9 cellular contexts compared by ENCODE assay signal in the genomic region with DNA sequence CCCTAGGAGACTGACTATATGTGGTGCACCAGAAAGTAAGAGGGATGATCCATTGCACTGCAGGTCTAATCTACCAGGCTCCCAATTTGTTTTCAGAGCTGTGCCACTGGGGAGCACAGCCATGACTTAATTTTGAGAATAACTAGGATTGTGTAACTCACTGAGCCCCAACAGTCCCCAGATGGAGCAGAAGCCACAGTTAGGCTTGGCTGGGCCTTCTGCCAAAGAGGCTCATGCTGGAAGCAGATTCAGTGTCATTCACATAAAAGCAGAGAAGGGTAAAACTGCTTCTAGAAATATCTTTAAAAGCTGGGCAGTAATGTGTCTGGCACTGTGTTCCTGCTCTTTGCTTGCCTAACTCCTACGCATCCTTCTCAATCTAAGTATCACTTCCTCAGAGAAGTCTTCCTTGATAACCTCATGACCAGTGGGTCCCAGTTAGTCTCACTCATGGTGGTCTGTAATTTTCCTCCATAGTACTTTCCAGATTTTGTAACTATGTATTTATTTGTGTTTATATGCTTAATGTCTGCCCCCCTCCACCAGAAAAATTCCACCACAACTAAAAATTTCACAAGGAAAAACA. TPM values are rescaled to one million over a fixed set of nuclear protein-coding genes. Genes with fewer than 3 reads are reported as not detected.
DNase-seq lines count a peak whose midpoint lies in the region; ATAC-seq and TF ChIP-seq lines count a peak whose summit lies in the region.
"Had no signal": no experiment of that assay in that cellular context is flagged by ENCODE, and none has a peak within 500 bp of the region (broad histone marks: within the 10 kb centered on the region; RNA-seq: fewer than 3 reads in every experiment).

No MANE protein-coding gene starts in this region.

- WGBS in mesodermal cell (ENCODE audit: insufficient coverage in 2 of 2), 2 experiments: 83 to 86% methylated on average over 1 of the region's 1 CpG

- H3K27ac ChIP-seq in ACC112 (ENCODE audit: low read depth, low read length) (peak overlapping the region; percentile 70), HL-60 (replicated peaks) (peak overlapping the region; percentile 47), mesodermal cell (ENCODE audit: low read depth, low read length, severe bottlenecking) (peak overlapping the region; percentile 67)
- H3K27ac ChIP-seq: KMS-11 had no signal

- peaks cover 40% of the 10 kb centered on the region for H3K4me1 ChIP-seq in ACC112 (ENCODE audit: control insufficient read depth, insufficient read depth, low read length, unreplicated experiment)
- H3K4me1 ChIP-seq in mesodermal cell (ENCODE audit: control insufficient read depth, insufficient read depth, low read length, poor library complexity, severe bottlenecking): peaks cover 16% of the 10 kb centered on the region

- H3K4me3 ChIP-seq in ACC112 (ENCODE audit: low read depth, low read length) (no peak overlapping the region), HL-60 (replicated peaks; ENCODE audit: insufficient read depth, low read length) (no peak overlapping the region), mesodermal cell (ENCODE audit: extremely low read depth, insufficient read depth, low read length, poor library complexity, severe bottlenecking) (no peak overlapping the region), MG63 (no peak overlapping the region)

- ATAC-seq in HG03280 (IDR thresholded peaks at IDR 0.05; ENCODE audit: unreplicated experiment) (no peak), GM21529 (IDR thresholded peaks at IDR 0.05; ENCODE audit: unreplicated experiment) (no peak)

- POLR2A ChIA-PET in GM10248 (lab: Yijun Ruan, JAX): no interaction called here

- no peak overlapping the region for H2AFZ ChIP-seq in ACC112 (ENCODE audit: low read length, unreplicated experiment)

- H3K9me3 ChIP-seq in mesodermal cell (ENCODE audit: control insufficient read depth, low read length): no peaks in the 10 kb centered on the region
- H3K9me3 ChIP-seq in MG63: no peaks in the 10 kb centered on the region

- H3K27me3 ChIP-seq in ACC112 (ENCODE audit: insufficient read depth, low read length): no peaks in the 10 kb centered on the region
- H3K27me3 ChIP-seq in HL-60 (ENCODE audit: insufficient read depth, poor library complexity, severe bottlenecking): no peaks in the 10 kb centered on the region
- H3K27me3 ChIP-seq in MG63: no peaks in the 10 kb centered on the region

- peak in 1 of 2 experiments; percentile 65 for DNase-seq in HL-60 (ENCODE audit: low read depth in 1 of 2, low spot score in 1 of 2)
- peak; percentile 35 for DNase-seq in astrocyte of the hippocampus (ENCODE audit: low read depth, low spot score)
- no peak for DNase-seq in GM10248 (ENCODE audit: extremely low spot score)
- DNase-seq in MG63: no peak

- CTCF ChIA-PET in GM10248 (lab: Yijun Ruan, JAX): interaction anchor here (1.7 to 1.8 kb wide), 2 partner anchors 9 to 19 kb away, joined by 3 to 6 read pairs; no protein-coding TSS in a partner anchor

- H3K79me2 ChIP-seq in ACC112 (ENCODE audit: control insufficient read depth, insufficient read depth, low read length, unreplicated experiment): peaks cover 54% of the 10 kb centered on the region

- no peak for TF ChIP-seq CTCF in HL-60 (IDR thresholded peaks at IDR 0.05; ENCODE audit: insufficient read depth, low read length)
- TF ChIP-seq CTCF in GM10248 (IDR thresholded peaks at IDR 0.05; ENCODE audit: control extremely low read depth, extremely low read depth, low read depth, missing control alignments): no peak

- H3K36me3 ChIP-seq in ACC112 (ENCODE audit: insufficient read depth, low read length) (peaks cover 29% of the 10 kb centered on the region; the same call in 1 of the 2 replicates), mesodermal cell (ENCODE audit: control insufficient read depth, insufficient read depth, low read length) (peaks cover 69% of the 10 kb centered on the region), MG63 (peaks cover 42% of the 10 kb centered on the region)

RNA-seq across cellular contexts. Expression of gene STK40, which starts 20.3 kb away (rescaled TPM):
- 40.0 TPM for polyA plus RNA-seq in mesodermal cell (2013, experiment 1 of 2)
- 35.6 TPM for polyA plus RNA-seq in mesodermal cell (2013, experiment 2 of 2)
- 10.0 and 13.2 TPM in 2 replicates for total RNA-seq in MG63 (2014; rRNA removed; shearing (Covaris generic); ENCODE audit: low replicate concordance)

RNA-seq across cellular contexts. Expression of gene LSM10, which starts 32.3 kb away (rescaled TPM):
- 39.4 TPM for polyA plus RNA-seq in mesodermal cell (2013, experiment 1 of 2)
- 36.1 TPM for polyA plus RNA-seq in mesodermal cell (2013, experiment 2 of 2)
- total RNA-seq in MG63 (2014; rRNA removed; shearing (Covaris generic); ENCODE audit: low replicate concordance): 32.0 and 53.7 TPM in 2 replicates

RNA-seq across cellular contexts. Expression of gene EVA1B, which starts 42.0 kb away (rescaled TPM):
- 108 TPM for polyA plus RNA-seq in mesodermal cell (2013, experiment 1 of 2)
- polyA plus RNA-seq in mesodermal cell (2013, experiment 2 of 2): 89.0 TPM
- 1.9 and 7.0 TPM in 2 replicates for total RNA-seq in MG63 (2014; rRNA removed; shearing (Covaris generic); ENCODE audit: low replicate concordance)

RNA-seq across cellular contexts. Expression of gene SH3D21, which starts 59.2 kb away (rescaled TPM):
- 5.3 TPM for polyA plus RNA-seq in mesodermal cell (2013, experiment 1 of 2)
- polyA plus RNA-seq in mesodermal cell (2013, experiment 2 of 2): 5.3 TPM
- 0.03 TPM in 1 of 2 replicates, not detected in the other for total RNA-seq in MG63 (2014; rRNA removed; shearing (Covaris generic); ENCODE audit: low replicate concordance)
